29 cellular contexts compared by ENCODE assay signal in the genomic region with DNA sequence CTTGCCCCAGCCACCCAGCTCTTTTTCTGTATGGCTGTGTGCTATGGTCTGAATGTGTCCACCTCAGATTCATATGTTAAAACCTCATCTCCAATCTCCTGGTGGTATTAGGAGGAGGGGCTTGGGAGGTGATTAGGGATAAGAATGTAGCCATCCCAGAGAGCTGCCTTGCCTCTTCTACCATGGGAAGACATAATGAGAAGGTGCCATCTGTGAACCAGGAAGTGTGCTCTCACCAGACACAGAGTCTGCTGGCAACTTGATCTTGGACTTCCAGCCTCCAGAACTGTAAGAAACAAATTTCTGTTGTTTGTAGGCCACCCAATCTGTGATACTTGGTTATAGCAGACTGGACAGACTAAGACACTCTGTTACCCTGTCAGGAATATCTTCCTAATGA. TPM values are rescaled to one million over a fixed set of nuclear protein-coding genes. Genes with fewer than 3 reads are reported as not detected.
"Had no signal": no experiment of that assay in that cellular context is flagged by ENCODE, and none has a peak within 500 bp of the region (broad histone marks: within the 10 kb centered on the region; RNA-seq: fewer than 3 reads in every experiment).

No MANE protein-coding gene starts in this region.

- H3K27me3 ChIP-seq: colonic mucosa, gastrocnemius medialis, ovary, sigmoid colon, transverse colon, upper lobe of right lung, uterus had no signal

- ATAC-seq: esophagus mucosa; gastrocnemius medialis; lower lobe of right lung; natural killer cell; stimulated activated memory B cell treated with anti-CD40 and anti-IgM and Interleukin-4, amounts not matched to agents 10 μg/mL and 1 μg/mL and 100 μg/mL, for 72 hours; upper lobe of right lung had no signal

- H3K27ac Mint-ChIP-seq: dendritic cell treated with granulocyte-macrophage colony-stimulating factor and Interleukin-4, amounts not matched to agents 40 ng/mL and 50 ng/mL, for 4 days; endodermal cell; natural killer cell; stimulated activated memory B cell treated with anti-CD40 and anti-IgM and Interleukin-4, amounts not matched to agents 10 μg/mL and 1 μg/mL and 100 μg/mL, for 72 hours; stimulated activated naive CD8-positive, alpha-beta T cell treated with anti-CD3 and anti-CD28 coated beads, Interleukin-15, Interleukin-2, amounts not matched to agents 100 ng/mL and 50 ng/mL, for 24 hours had no signal

- H3K4me3 ChIP-seq: colonic mucosa, gastrocnemius medialis, lower lobe of right lung, ovary, sigmoid colon, thoracic aorta, transverse colon, upper lobe of right lung, uterus had no signal

- DNase-seq: colonic mucosa; effector CD8-positive, alpha-beta T cell; endodermal cell; foreskin fibroblast; gastrocnemius medialis; head of caudate nucleus; left ventricle myocardium superior; lower lobe of right lung; natural killer cell; occipital lobe; ovary; stimulated activated CD4-positive, alpha-beta T cell treated with anti-CD3 and anti-CD28 coated beads, Interleukin-2, amount 100 ng/mL, for 24 hours; stimulated activated CD4-positive, alpha-beta T cell treated with anti-CD3 and anti-CD28 coated beads, Interleukin-4, amount 100 ng/mL, for 24 hours; transverse colon; upper lobe of right lung; uterus had no signal

- H3K4me1 ChIP-seq: colonic mucosa, gastrocnemius medialis, lower lobe of right lung, sigmoid colon, transverse colon, upper lobe of right lung, uterus had no signal

- H3K9me3 ChIP-seq: colonic mucosa, gastrocnemius medialis, ovary, sigmoid colon, thoracic aorta, transverse colon, upper lobe of right lung, uterus had no signal

- H3K27ac ChIP-seq: colonic mucosa, epithelial cell of prostate, gastrocnemius medialis, lower lobe of right lung, ovary, sigmoid colon, thoracic aorta, transverse colon, upper lobe of right lung, uterus had no signal

- H3K4me1 Mint-ChIP-seq: natural killer cell had no signal

- H3K4me3 Mint-ChIP-seq: dendritic cell treated with granulocyte-macrophage colony-stimulating factor and Interleukin-4, amounts not matched to agents 40 ng/mL and 50 ng/mL, for 4 days; endodermal cell; natural killer cell; stimulated activated memory B cell treated with anti-CD40 and anti-IgM and Interleukin-4, amounts not matched to agents 10 μg/mL and 1 μg/mL and 100 μg/mL, for 72 hours; stimulated activated naive CD8-positive, alpha-beta T cell treated with anti-CD3 and anti-CD28 coated beads, Interleukin-15, Interleukin-2, amounts not matched to agents 100 ng/mL and 50 ng/mL, for 24 hours had no signal

- H3K9me3 Mint-ChIP-seq: dendritic cell treated with granulocyte-macrophage colony-stimulating factor and Interleukin-4, amounts not matched to agents 40 ng/mL and 50 ng/mL, for 4 days; endodermal cell; natural killer cell; stimulated activated naive CD8-positive, alpha-beta T cell treated with anti-CD3 and anti-CD28 coated beads, Interleukin-15, Interleukin-2, amounts not matched to agents 100 ng/mL and 50 ng/mL, for 24 hours had no signal

- H3K36me3 Mint-ChIP-seq: natural killer cell; stimulated activated memory B cell treated with anti-CD40 and anti-IgM and Interleukin-4, amounts not matched to agents 10 μg/mL and 1 μg/mL and 100 μg/mL, for 72 hours had no signal

- H3K36me3 ChIP-seq: colonic mucosa, gastrocnemius medialis, lower lobe of right lung, ovary, sigmoid colon, thoracic aorta, transverse colon, upper lobe of right lung, uterus had no signal

- FAIRE-seq: keratinocyte had no signal

RNA-seq across cellular contexts. Expression of a gene that starts 22.8 kb away (rescaled TPM):
- total RNA-seq: glomerular endothelial cell, mononuclear cell had no signal

RNA-seq across cellular contexts. Expression of a gene that starts 34.7 kb away (rescaled TPM):
- total RNA-seq: esophagus mucosa, gastrocnemius medialis, glomerular endothelial cell, left ventricle myocardium superior, mesenteric fat pad, mononuclear cell, posterior vena cava, sigmoid colon, skeletal muscle tissue, thoracic aorta, transverse colon had no signal

RNA-seq across cellular contexts. Expression of a gene that starts 49.9 kb away (rescaled TPM):
- total RNA-seq: skeletal muscle tissue had no signal
